Comparison of ENCODE assay signal across 21 cellular contexts in the genomic region with DNA sequence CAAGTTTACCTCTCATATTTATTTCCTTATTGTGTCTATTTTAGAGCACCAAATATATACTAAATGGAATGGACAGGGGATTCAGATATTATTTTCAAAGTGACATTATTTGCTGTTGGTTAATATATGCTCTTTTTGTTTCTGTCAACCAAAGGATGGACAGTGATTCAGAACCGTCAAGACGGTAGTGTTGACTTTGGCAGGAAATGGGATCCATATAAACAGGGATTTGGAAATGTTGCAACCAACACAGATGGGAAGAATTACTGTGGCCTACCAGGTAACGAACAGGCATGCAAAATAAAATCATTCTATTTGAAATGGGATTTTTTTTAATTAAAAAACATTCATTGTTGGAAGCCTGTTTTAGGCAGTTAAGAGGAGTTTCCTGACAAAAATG.
"Had no signal": no experiment of that assay in that cellular context is flagged by ENCODE, and none has a peak within 500 bp of the region (broad histone marks: within the 10 kb centered on the region; RNA-seq: fewer than 3 reads in every experiment).

No MANE protein-coding gene starts in this region.

- DNase-seq: activated B cell treated with CpG ODN at 0.5 μM for 24 hours; activated CD4-positive, alpha-beta memory T cell treated with anti-CD3 and anti-CD28 coated beads, Interleukin-2, amount 10 ng/mL, durations not matched to agents 7 days and 5 days; activated CD4-positive, alpha-beta T cell treated with anti-CD3 and anti-CD28 coated beads for 4 hours; activated CD8-positive, alpha-beta memory T cell treated with anti-CD3 and anti-CD28 coated beads, Interleukin-2, amount 10 ng/mL, durations not matched to agents 7 days and 5 days; activated naive CD4-positive, alpha-beta T cell; activated naive CD8-positive, alpha-beta T cell treated with anti-CD3 and anti-CD28 coated beads for 36 hours; activated T-cell treated with anti-CD3 and anti-CD28 coated beads, Interleukin-2, amount 50 U/mL, for 1 hour; amygdala; body of pancreas; colonic mucosa; erythroblast; hypothalamus; nephron progenitor cell; nucleus accumbens; stimulated activated naive CD8-positive, alpha-beta T cell treated with anti-CD3 and anti-CD28 coated beads, Interleukin-15, amount 100 ng/mL, for 72 hours; T-helper 1 cell; T-helper 9 cell; transverse colon; uterus had no signal

- H3K27me3 ChIP-seq: body of pancreas, colonic mucosa, suprapubic skin, transverse colon had no signal

- H3K36me3 ChIP-seq: colonic mucosa, suprapubic skin, transverse colon, uterus had no signal

- H3K4me3 ChIP-seq: body of pancreas, colonic mucosa, suprapubic skin, transverse colon, uterus had no signal

- H3K4me1 ChIP-seq: body of pancreas, colonic mucosa, suprapubic skin, transverse colon, uterus had no signal

- ATAC-seq: activated CD8-positive, alpha-beta memory T cell treated with anti-CD3 and anti-CD28 coated beads, Interleukin-2, amount 10 ng/mL, durations not matched to agents 7 days and 5 days; activated T-helper 17 cell treated with anti-CD3 and anti-CD28 coated beads, Interleukin-2, amount 50 U/mL, for 72 hours; body of pancreas; stimulated activated naive CD8-positive, alpha-beta T cell treated with anti-CD3 and anti-CD28 coated beads, Interleukin-15, amount 100 ng/mL, for 72 hours had no signal

- H3K27ac ChIP-seq: body of pancreas, colonic mucosa, suprapubic skin, transverse colon, uterus had no signal
